19 cellular contexts compared by ENCODE assay signal in the genomic region with DNA sequence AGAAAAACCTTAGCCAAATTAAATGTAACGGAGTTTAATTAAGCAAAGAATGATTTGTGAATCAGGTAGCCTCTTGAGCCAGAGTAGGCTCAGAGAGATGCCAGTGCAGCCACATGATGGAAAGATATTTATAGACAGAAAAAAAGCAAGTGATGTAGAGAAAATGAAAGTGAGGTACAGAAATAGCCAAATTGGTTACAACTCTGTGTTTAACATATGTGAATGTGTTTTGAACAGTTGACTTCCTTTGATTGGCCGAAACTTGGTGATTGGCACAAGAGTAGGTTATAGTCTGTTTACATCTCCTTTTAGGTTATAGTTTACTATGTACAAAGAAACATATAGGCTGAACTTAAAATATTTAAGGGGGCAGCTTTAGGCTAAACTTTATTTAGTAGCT.
DNase-seq lines count a peak whose midpoint lies in the region; ATAC-seq and TF ChIP-seq lines count a peak whose summit lies in the region.
"Had no signal": no experiment of that assay in that cellular context is flagged by ENCODE, and none has a peak within 500 bp of the region (broad histone marks: within the 10 kb centered on the region; RNA-seq: fewer than 3 reads in every experiment).

No MANE protein-coding gene starts in this region.

- no peak overlapping the region for H3K27ac Mint-ChIP-seq in activated B cell treated with CpG ODN at 0.5 μM for 24 hours
- no peak overlapping the region for H3K27ac Mint-ChIP-seq in WTC11
- H3K27ac Mint-ChIP-seq: activated CD4-positive, alpha-beta T cell treated with anti-CD3 and anti-CD28 coated beads, Interleukin-2, amount 10 ng/mL, durations not matched to agents 24 days and 14 days; activated T-cell treated with anti-CD3 and anti-CD28 coated beads, Interleukin-2, amount 50 U/mL, for 24 hours; immature natural killer cell; neural progenitor cell; T-helper 1 cell treated with Interleukin-12 subunit alpha and Interleukin-12 subunit beta and Interleukin-4 antibody, amounts not matched to agents 30 μg/mL and 1 μg/mL, for 36 hours had no signal

- DNase-seq in activated B cell treated with CpG ODN at 0.5 μM for 24 hours: no peak
- DNase-seq in midbrain (lab: John Stamatoyannopoulos, UW): no peak
- no peak for DNase-seq in WTC11 (ENCODE audit: low spot score)
- no peak for DNase-seq in GM13977 (ENCODE audit: low spot score)
- DNase-seq in globus pallidus (ENCODE audit: low spot score): no peak
- DNase-seq: activated CD4-positive, alpha-beta T cell treated with anti-CD3 and anti-CD28 coated beads, Interleukin-2, amount 10 ng/mL, durations not matched to agents 24 days and 14 days; activated T-cell treated with anti-CD3 and anti-CD28 coated beads, Interleukin-2, amount 50 U/mL, for 24 hours; C1 segment of cervical spinal cord; DMS79 treated with DMSO at 0.1 percent for 48 hours; immature natural killer cell; mesenchymal stem cell; NCI-H1694; stimulated activated CD4-positive, alpha-beta T cell treated with anti-CD3 and anti-CD28 coated beads, Interleukin-4, amount 100 ng/mL, for 1 hour; upper lobe of right lung had no signal

- TF ChIP-seq CTCF in activated B cell treated with CpG ODN at 0.5 μM for 24 hours (IDR thresholded peaks at IDR 0.05) (no peak), WTC11 (IDR thresholded peaks at IDR 0.05) (no peak), GM13977 (IDR thresholded peaks at IDR 0.05; ENCODE audit: extremely low read depth, insufficient read depth, missing control alignments) (no peak)

- POLR2A ChIA-PET in activated B cell treated with CpG ODN at 0.5 μM for 24 hours (lab: Charles Lee) (no interaction called here), WTC11 (lab: Charles Lee) (no interaction called here)

- in situ Hi-C loops in GM13977 (cut with MboI; ENCODE audit: low pct_unique_long_range_greater_than_20kb, low sequenced_read_pairs, unreplicated experiment): no loop called here

- intact Hi-C loops in activated B cell treated with CpG ODN at 0.5 μM for 24 hours (cut with micrococcal nuclease): no loop called here

- peak; percentile 96 for ATAC-seq in GM18870 (IDR thresholded peaks at IDR 0.05; ENCODE audit: unreplicated experiment)
- peak; percentile 73 for ATAC-seq in GM21526 (IDR thresholded peaks at IDR 0.05; ENCODE audit: low FRiP score, unreplicated experiment)
- ATAC-seq in HG03064 (IDR thresholded peaks at IDR 0.05; ENCODE audit: low read depth, unreplicated experiment): peak; percentile 64
- ATAC-seq in activated B cell treated with CpG ODN at 0.5 μM for 24 hours (ENCODE audit: low read depth): peak; percentile 5
- no peak for ATAC-seq in WTC11
- ATAC-seq: upper lobe of right lung had no signal

- H3K9me3 Mint-ChIP-seq in activated B cell treated with CpG ODN at 0.5 μM for 24 hours (peaks cover 3% of the 10 kb centered on the region), WTC11 (peaks cover 30% of the 10 kb centered on the region)

- CTCF ChIA-PET in activated B cell treated with CpG ODN at 0.5 μM for 24 hours (lab: Charles Lee): no interaction called here
- CTCF ChIA-PET in WTC11 (lab: Charles Lee): no interaction called here

- H3K27me3 Mint-ChIP-seq in activated B cell treated with CpG ODN at 0.5 μM for 24 hours (peaks cover 2% of the 10 kb centered on the region), WTC11 (ENCODE audit: low read depth) (no peaks in the 10 kb centered on the region; the same call in 1 of the 2 replicates)
- H3K27me3 Mint-ChIP-seq: activated CD4-positive, alpha-beta T cell treated with anti-CD3 and anti-CD28 coated beads, Interleukin-2, amount 10 ng/mL, durations not matched to agents 24 days and 14 days had no signal

- H3K36me3 Mint-ChIP-seq in activated B cell treated with CpG ODN at 0.5 μM for 24 hours (ENCODE audit: low read depth) (no peaks in the 10 kb centered on the region), WTC11 (peaks cover 15% of the 10 kb centered on the region)
- H3K36me3 Mint-ChIP-seq: immature natural killer cell, neural progenitor cell had no signal

- H3K4me3 Mint-ChIP-seq in activated B cell treated with CpG ODN at 0.5 μM for 24 hours (no peak overlapping the region), WTC11 (no peak overlapping the region)
- H3K4me3 Mint-ChIP-seq: activated CD4-positive, alpha-beta T cell treated with anti-CD3 and anti-CD28 coated beads, Interleukin-2, amount 10 ng/mL, durations not matched to agents 24 days and 14 days; activated T-cell treated with anti-CD3 and anti-CD28 coated beads, Interleukin-2, amount 50 U/mL, for 24 hours; immature natural killer cell; neural progenitor cell; T-helper 1 cell treated with Interleukin-12 subunit alpha and Interleukin-12 subunit beta and Interleukin-4 antibody, amounts not matched to agents 30 μg/mL and 1 μg/mL, for 36 hours had no signal

- H3K4me1 Mint-ChIP-seq in activated B cell treated with CpG ODN at 0.5 μM for 24 hours (peaks cover 16% of the 10 kb centered on the region), WTC11 (peaks cover 35% of the 10 kb centered on the region)
- H3K4me1 Mint-ChIP-seq: activated CD4-positive, alpha-beta T cell treated with anti-CD3 and anti-CD28 coated beads, Interleukin-2, amount 10 ng/mL, durations not matched to agents 24 days and 14 days; immature natural killer cell had no signal

TF ChIP-seq in WTC11, 78 proteins besides CTCF, POLR2A, EP300 and RAD21:
- no peak for TF ChIP-seq ZNF671 (CRISPR knock-in tag; IDR thresholded peaks at IDR 0.05)
